ENCODE assay signal across 8 cellular contexts in genomic region chr1:117674521-117675400, GRCh38.
DNase-seq lines count a peak whose midpoint lies in the region; ATAC-seq, FAIRE-seq and TF ChIP-seq lines count a peak whose summit lies in the region.

No MANE protein-coding gene starts in this region.

- CTCF ChIA-PET in HCT116 (lab: Charles Lee), result interaction anchor here (1.5 kb wide), 1 partner anchor 140 kb away, joined by 10 read pairs; no protein-coding TSS in a partner anchor

- H3K27ac Mint-ChIP-seq in stimulated activated naive B cell treated with anti-CD40 and anti-IgM and Interleukin-4, amounts not matched to agents 10 μg/mL and 1 μg/mL and 100 μg/mL, for 72 hours, result peak overlapping the region; percentile 81
- no peak overlapping the region for H3K27ac Mint-ChIP-seq in mesothelial cell of epicardium

- peak; percentile 81 for FAIRE-seq in GM12892 (lab: Jason Lieb, UNC)

- H3K4me3 ChIP-seq in HCT116 (replicated peaks in 1 of 2; ENCODE audit: low read depth in 1 of 2, low read length in 2 of 2), result no peak overlapping the region
- no peak overlapping the region for H3K4me3 ChIP-seq in choroid plexus epithelial cell (ENCODE audit: low read depth, low read length)

- H3K79me2 ChIP-seq in HCT116 (ENCODE audit: insufficient read depth, low read length), result no peaks in the 10 kb centered on the region

- no peak overlapping the region for H3K4me3 Mint-ChIP-seq in stimulated activated naive B cell treated with anti-CD40 and anti-IgM and Interleukin-4, amounts not matched to agents 10 μg/mL and 1 μg/mL and 100 μg/mL, for 72 hours
- no peak overlapping the region for H3K4me3 Mint-ChIP-seq in mesothelial cell of epicardium

- TF ChIP-seq RAD21 in HCT116 (IDR thresholded peaks at IDR 0.05; ENCODE audit: low read depth), result peak; percentile 11; the same call in 1 of the 2 replicates

- H3K9me3 Mint-ChIP-seq in stimulated activated naive B cell treated with anti-CD40 and anti-IgM and Interleukin-4, amounts not matched to agents 10 μg/mL and 1 μg/mL and 100 μg/mL, for 72 hours, result no peaks in the 10 kb centered on the region
- no peaks in the 10 kb centered on the region for H3K9me3 Mint-ChIP-seq in mesothelial cell of epicardium

- DNase-seq in GM12892 (ENCODE audit: insufficient read length), result peak; percentile 46
- DNase-seq in HCT116 (ENCODE audit: low read depth, low spot score), result no peak
- peak; percentile 80 for DNase-seq in RPMI8226
- peak; percentile 44 for DNase-seq in choroid plexus epithelial cell (ENCODE audit: low read depth)
- DNase-seq in stimulated activated naive B cell treated with anti-CD40 and anti-IgM and Interleukin-4, amounts not matched to agents 10 μg/mL and 1 μg/mL and 100 μg/mL, for 72 hours, result no peak
- no peak for DNase-seq in mesothelial cell of epicardium (ENCODE audit: low spot score in 2 of 2, unreplicated experiment in 2 of 2)
- no peak for DNase-seq in EL
- DNase-seq in DMS79 (lab: John Stamatoyannopoulos, UW), result no peak

- H3K36me3 ChIP-seq in HCT116 (ENCODE audit: control insufficient read depth in 1 of 2, insufficient read depth in 2 of 2, low read length in 2 of 2), result no peaks in the 10 kb centered on the region

- no peaks in the 10 kb centered on the region for H3K9me2 ChIP-seq in HCT116 (ENCODE audit: insufficient read depth)

- no TSS peak for BruUV-seq in HCT116 (replicated peaks; lab: Mats Ljungman, UMichigan)

- peaks cover 0 to 6% of the 10 kb centered on the region in 2 donors for H3K27me3 Mint-ChIP-seq in stimulated activated naive B cell treated with anti-CD40 and anti-IgM and Interleukin-4, amounts not matched to agents 10 μg/mL and 1 μg/mL and 100 μg/mL, for 72 hours
- H3K27me3 Mint-ChIP-seq in mesothelial cell of epicardium (ENCODE audit: low read depth), result peaks cover 10% of the 10 kb centered on the region

- no peaks in the 10 kb centered on the region for H3K9me3 ChIP-seq in HCT116 (ENCODE audit: control insufficient read depth in 1 of 2, insufficient read depth in 1 of 2, low read depth in 1 of 2, low read length in 2 of 2)

- POLR2A ChIA-PET in HCT116 (lab: Charles Lee), result no interaction called here

- no peak overlapping the region for H3K4me2 ChIP-seq in HCT116 (ENCODE audit: low read length)

- no peaks in the 10 kb centered on the region for H3K27me3 ChIP-seq in HCT116 (ENCODE audit: insufficient read depth, low read length)

- RAD21 ChIA-PET in HCT116 (lab: Charles Lee; ENCODE audit: low non-redundant PET in 1 of 2, low total read pairs in 2 of 2, uncharacterized antibody in 2 of 2, unreplicated experiment in 2 of 2), result no interaction called here

- H3K4me1 ChIP-seq in HCT116 (ENCODE audit: control insufficient read depth in 1 of 2, insufficient read depth in 2 of 2, low read length in 2 of 2), result 0 out of 4 replicates have a peak, but pooled peaks cover 0 to 4% of the 10 kb centered on the region in 2 experiments

- H3K36me3 Mint-ChIP-seq in stimulated activated naive B cell treated with anti-CD40 and anti-IgM and Interleukin-4, amounts not matched to agents 10 μg/mL and 1 μg/mL and 100 μg/mL, for 72 hours, result no peaks in the 10 kb centered on the region
- H3K36me3 Mint-ChIP-seq in mesothelial cell of epicardium, result no peaks in the 10 kb centered on the region

- H4K20me1 ChIP-seq in HCT116 (ENCODE audit: insufficient read depth), result no peaks in the 10 kb centered on the region

- intact Hi-C loops in HCT116 (cut with micrococcal nuclease), result no loop called here

- no peak for TF ChIP-seq POLR2A in GM12892 (IDR thresholded peaks at IDR 0.05; ENCODE audit: low read depth, low read length)
- TF ChIP-seq POLR2A in HCT116 (IDR thresholded peaks at IDR 0.05; ENCODE audit: borderline replicate concordance, extremely low read depth, insufficient read depth, insufficient read length), result no peak

- peaks cover 47 to 65% of the 10 kb centered on the region in 2 donors for H3K4me1 Mint-ChIP-seq in stimulated activated naive B cell treated with anti-CD40 and anti-IgM and Interleukin-4, amounts not matched to agents 10 μg/mL and 1 μg/mL and 100 μg/mL, for 72 hours
- H3K4me1 Mint-ChIP-seq in mesothelial cell of epicardium, result peaks cover 5% of the 10 kb centered on the region

- no peak overlapping the region for H3K9ac ChIP-seq in HCT116 (ENCODE audit: low read length)

- TF ChIP-seq CTCF in HCT116 (IDR thresholded peaks at IDR 0.05 in 2 of 3, conservative IDR thresholded peaks at IDR 0.05 in 1 of 3; ENCODE audit: borderline replicate concordance in 1 of 3, insufficient read depth in 1 of 3, low read depth in 2 of 3, low read length in 2 of 3), result no peak
- peak; percentile 51 for TF ChIP-seq CTCF in choroid plexus epithelial cell (conservative IDR thresholded peaks at IDR 0.05; ENCODE audit: low read depth, low read length)
- no peak for TF ChIP-seq CTCF in mesothelial cell of epicardium (IDR thresholded peaks at IDR 0.05; ENCODE audit: unreplicated experiment)

- 0 out of 2 replicates have a peak, but pooled peaks have one; percentile 30 for ATAC-seq in HCT116
- peak; percentile 67 to 69 for ATAC-seq in stimulated activated naive B cell treated with anti-CD40 and anti-IgM and Interleukin-4, amounts not matched to agents 10 μg/mL and 1 μg/mL and 100 μg/mL, for 72 hours (replicated peaks)

- no peak overlapping the region for H3K27ac ChIP-seq in HCT116 (ENCODE audit: low read depth, low read length)

- no peak overlapping the region for H2AFZ ChIP-seq in HCT116 (ENCODE audit: low read depth, low read length, poor library complexity, severe bottlenecking)

TF ChIP-seq in HCT116, 20 proteins besides CTCF, POLR2A, EP300 and RAD21:
- TF ChIP-seq TCF7L2 (IDR thresholded peaks at IDR 0.05; ENCODE audit: borderline replicate concordance, extremely low read depth, insufficient read depth, insufficient read length) (no peak), ZFX (IDR thresholded peaks at IDR 0.05) (no peak), ZBTB33 (IDR thresholded peaks at IDR 0.05; ENCODE audit: extremely low read depth, insufficient replicate concordance, low read length) (no peak), YY1 (IDR thresholded peaks at IDR 0.05; ENCODE audit: extremely low read depth, insufficient replicate concordance, low read depth, low read length) (no peak), MAX (IDR thresholded peaks at IDR 0.05) (no peak), EZH2phosphoT487 (IDR thresholded peaks at IDR 0.05; ENCODE audit: borderline replicate concordance) (no peak), JUND (IDR thresholded peaks at IDR 0.05) (no peak), CBX3 (IDR thresholded peaks at IDR 0.05; ENCODE audit: low read depth) (no peak), SRF (IDR thresholded peaks at IDR 0.05; ENCODE audit: low read depth) (no peak), EZH2 (IDR thresholded peaks at IDR 0.05) (no peak), SIN3A (IDR thresholded peaks at IDR 0.05; ENCODE audit: low read depth) (no peak), SP1 (IDR thresholded peaks at IDR 0.05; ENCODE audit: low read depth) (no peak), ATF3 (IDR thresholded peaks at IDR 0.05) (no peak), EGR1 (IDR thresholded peaks at IDR 0.05; ENCODE audit: low read depth) (no peak), CEBPB (IDR thresholded peaks at IDR 0.05; ENCODE audit: low read depth) (no peak), REST (IDR thresholded peaks at IDR 0.05; ENCODE audit: low read depth) (no peak)

Comparison
In these comparisons a context has a peak if more than half of its experiments do, and no peak if none do; other contexts are left out.
1. DNase-seq: peak in GM12892 (single experiment), RPMI8226 (single experiment) and choroid plexus epithelial cell (single experiment); none in HCT116 (single experiment), stimulated activated naive B cell treated with anti-CD40 and anti-IgM and Interleukin-4, amounts not matched to agents 10 μg/mL and 1 μg/mL and 100 μg/mL, for 72 hours (single experiment), mesothelial cell of epicardium (0 of 2), EL (single experiment) and DMS79 (single experiment).